ENCODE assay signal across 12 cellular contexts in genomic region chr16:75485230-75486013, GRCh38. TPM values are rescaled to one million over a fixed set of nuclear protein-coding genes. Genes with fewer than 3 reads are reported as not detected.
DNase-seq lines count a peak whose midpoint lies in the region; ATAC-seq, FAIRE-seq and TF ChIP-seq lines count a peak whose summit lies in the region.
"Had no signal": no experiment of that assay in that cellular context is flagged by ENCODE, and none has a peak within 500 bp of the region (broad histone marks: within the 10 kb centered on the region; RNA-seq: fewer than 3 reads in every experiment).

No MANE protein-coding gene starts in this region.

- H3K4me3 ChIP-seq in HepG2 (replicated peaks in 1 of 3; ENCODE audit: insufficient read depth in 1 of 3, low read depth in 2 of 3, low read length in 3 of 3) = peak overlapping the region in 1 of 3 experiments; percentile 36; a peak in 1 of 6 replicates
- H3K4me3 ChIP-seq: vagina had no signal

- CTCF ChIA-PET in HepG2 (lab: Yijun Ruan, JAX; ENCODE audit: low intra/inter-chr PET ratio, low total read pairs) = no interaction called here

- ATAC-seq in GM21619 (IDR thresholded peaks at IDR 0.05; ENCODE audit: unreplicated experiment) (peak; percentile 52), HG03571 (IDR thresholded peaks at IDR 0.05; ENCODE audit: unreplicated experiment) (peak; percentile 50), HepG2 (peak; percentile 6; the same call in 1 of the 3 replicates), HG03378 (IDR thresholded peaks at IDR 0.05; ENCODE audit: unreplicated experiment) (no peak)
- ATAC-seq: T-helper 17 cell had no signal

- POLR2A ChIA-PET in HepG2 (lab: Yijun Ruan, JAX) = interaction anchor here (1.0 to 1.3 kb wide), 2 partner anchors 10 to 31 kb away, joined by 3 to 6 read pairs; partner anchors contain the start of gene CHST6

- BruUV-seq in HepG2 (replicated peaks; lab: Mats Ljungman, UMichigan) = no TSS peak

- TF ChIP-seq POLR2A in HepG2 (IDR thresholded peaks at IDR 0.05; ENCODE audit: insufficient read depth in 1 of 2, low read depth in 2 of 2, low read length in 2 of 2) = no peak

- intact Hi-C loops in HepG2 (cut with micrococcal nuclease; ENCODE audit: unreplicated experiment) = no loop called here

- FAIRE-seq in HepG2 (lab: Jason Lieb, UNC) = no peak
- FAIRE-seq: astrocyte had no signal

- no peak overlapping the region for H3K9ac ChIP-seq in HepG2 (ENCODE audit: insufficient read depth, low read depth, low read length)

- no peak overlapping the region for H3K27ac ChIP-seq in HepG2 (ENCODE audit: extremely low read length, insufficient read depth, low read length)
- H3K27ac ChIP-seq: vagina had no signal

- peak overlapping the region; percentile 55 for H3K4me2 ChIP-seq in HepG2 (ENCODE audit: low read depth, low read length)

- no peaks in the 10 kb centered on the region for H3K79me2 ChIP-seq in HepG2 (ENCODE audit: insufficient read depth, low read length)

- no peak for TF ChIP-seq RAD21 in HepG2 (CRISPR knock-in tag; IDR thresholded peaks at IDR 0.05)

- H4K20me1 ChIP-seq in HepG2 (ENCODE audit: insufficient read depth, low read length) = no peaks in the 10 kb centered on the region

- no peaks in the 10 kb centered on the region for H3K9me3 ChIP-seq in HepG2 (ENCODE audit: low read length)
- H3K9me3 ChIP-seq: vagina had no signal

- in situ Hi-C loops in GM13976 (cut with MboI; ENCODE audit: low sequenced_read_pairs, unreplicated experiment) = loop anchor here (10.0 kb wide), 1 partner anchor 279 kb away; no protein-coding TSS in a partner anchor
- in situ Hi-C loops in HepG2 (cut with HindIII; ENCODE audit: extremely low pct_ligation_motif_present, low pct_unique_long_range_greater_than_20kb) = no loop called here

- TF ChIP-seq EP300 in HepG2 (IDR thresholded peaks at IDR 0.05; ENCODE audit: low read depth in 2 of 2, low read length in 2 of 2) (no peak), HepG2 (CRISPR knock-in tag; IDR thresholded peaks at IDR 0.05; ENCODE audit: borderline replicate concordance) (no peak)

- DNase-seq in GM13976 (ENCODE audit: low spot score) (peak; percentile 23), HepG2 (ENCODE audit: low spot score) (no peak), SIG-M5 treated with dmso at 0.1 percent for 504 hours (lab: John Stamatoyannopoulos, UW; ENCODE audit: unreplicated experiment) (no peak), HPDE6-E6E7 (ENCODE audit: extremely low spot score) (no peak), cerebellar cortex (ENCODE audit: low spot score) (no peak)
- DNase-seq: activated CD4-positive, alpha-beta T cell treated with anti-CD3 and anti-CD28 coated beads, Interleukin-2, amount 10 ng/mL, durations not matched to agents 24 days and 14 days; T-helper 17 cell had no signal

- 39% methylated on average over 7 of the region's 7 CpGs for WGBS in HepG2 (ENCODE audit: low lambda C conversion rate)

- no peak overlapping the region for H2AFZ ChIP-seq in HepG2 (ENCODE audit: low read length)

- no peaks in the 10 kb centered on the region for H3K36me3 ChIP-seq in HepG2 (replicated peaks in 1 of 2; ENCODE audit: control insufficient read depth in 1 of 2, insufficient read depth in 2 of 2, low read length in 2 of 2)
- H3K36me3 ChIP-seq: vagina had no signal

- H3K27me3 ChIP-seq in HepG2 (ENCODE audit: control insufficient read depth in 1 of 2, insufficient read depth in 2 of 2, low read length in 2 of 2) = no peaks in the 10 kb centered on the region
- H3K27me3 ChIP-seq: vagina had no signal

- H3K4me1 ChIP-seq in HepG2 (ENCODE audit: insufficient read depth, low read length) = peaks cover 44% of the 10 kb centered on the region
- H3K4me1 ChIP-seq: vagina had no signal

- TF ChIP-seq CTCF in GM13976 (IDR thresholded peaks at IDR 0.05; ENCODE audit: borderline replicate concordance, control extremely low read depth, extremely low read depth, insufficient read depth, missing control alignments) (no peak), HepG2 (CRISPR knock-in tag; IDR thresholded peaks at IDR 0.05) (no peak)

RNA-seq across cellular contexts. Expression of gene CHST6, which starts 9.8 kb away (rescaled TPM):
- total RNA-seq in HepG2 (2016; rRNA removed; fragmentation: Illumina TruSeq; extraction: Trizol) = 0.32 and 0.91 TPM in 2 replicates
- total RNA-seq in HepG2 (2016; cell fraction: cytosol; rRNA removed; fragmentation: Illumina TruSeq; extraction: Trizol; ENCODE audit: low read depth) = 0.09 and 0.20 TPM in 2 replicates
- total RNA-seq in HepG2 (2016; cell fraction: insoluble cytoplasmic fraction; rRNA removed; fragmentation: Illumina TruSeq; extraction: Trizol) = 0.61 and 1.1 TPM in 2 replicates
- total RNA-seq in HepG2 (2016; cell fraction: membrane; rRNA removed; fragmentation: Illumina TruSeq; extraction: Trizol) = 0.28 and 0.38 TPM in 2 replicates
- 0.71 and 1.1 TPM in 2 replicates for total RNA-seq in HepG2 (2016; cell fraction: nucleus; rRNA removed; fragmentation: Illumina TruSeq; extraction: Trizol)
- polyA plus RNA-seq in HepG2 (2011; rRNA removed) = 0.18 and 0.25 TPM in 2 replicates
- 0.10 and 0.28 TPM in 2 replicates for polyA plus RNA-seq in HepG2 (2011; cell fraction: cytosol; rRNA removed)
- 0.83 and 1.0 TPM in 2 replicates for polyA plus RNA-seq in HepG2 (2011; cell fraction: nucleus; rRNA removed)
- polyA plus RNA-seq in HepG2 (2012) = 0.11 and 0.16 TPM in 2 replicates
- 0.14 and 0.16 TPM in 2 replicates for polyA plus RNA-seq in HepG2 (2016; cell fraction: cytosol; fragmentation: Illumina TruSeq; extraction: Trizol; ENCODE audit: low read depth)
- polyA plus RNA-seq in HepG2 (2016; cell fraction: insoluble cytoplasmic fraction; fragmentation: Illumina TruSeq; extraction: Trizol; ENCODE audit: low read depth) = 0.24 and 0.36 TPM in 2 replicates
- polyA plus RNA-seq in HepG2 (2016; cell fraction: membrane; fragmentation: Illumina TruSeq; extraction: Trizol; ENCODE audit: low read depth) = 0.13 and 0.16 TPM in 2 replicates
- 1.00 and 1.2 TPM in 2 replicates for polyA plus RNA-seq in HepG2 (2016; cell fraction: nucleus; fragmentation: Illumina TruSeq; extraction: Trizol; ENCODE audit: insufficient read depth, low read depth)
- polyA minus RNA-seq in HepG2 (2011; rRNA and poly(A)+ RNA removed; ENCODE audit: low replicate concordance) = 0.58 and 2.4 TPM in 2 replicates
- 0.40 and 0.62 TPM in 2 replicates for polyA minus RNA-seq in HepG2 (2011; cell fraction: cytosol; rRNA and poly(A)+ RNA removed)
- 0.13 and 0.50 TPM in 2 replicates for polyA minus RNA-seq in HepG2 (2011; cell fraction: nucleus; rRNA and poly(A)+ RNA removed)
- total RNA-seq: activated CD4-positive, alpha-beta T cell treated with anti-CD3 and anti-CD28 coated beads, Interleukin-2, amount 10 ng/mL, durations not matched to agents 24 days and 14 days; T-helper 17 cell had no signal

RNA-seq across cellular contexts. Expression of gene TMEM170A, which starts 20.9 kb away (rescaled TPM):
- total RNA-seq in HepG2 (2016; rRNA removed; fragmentation: Illumina TruSeq; extraction: Trizol) = 39.7 and 44.7 TPM in 2 replicates
- total RNA-seq in HepG2 (2016; cell fraction: cytosol; rRNA removed; fragmentation: Illumina TruSeq; extraction: Trizol; ENCODE audit: low read depth) = 13.2 and 13.9 TPM in 2 replicates
- total RNA-seq in HepG2 (2016; cell fraction: insoluble cytoplasmic fraction; rRNA removed; fragmentation: Illumina TruSeq; extraction: Trizol) = 42.1 TPM in 2 replicates
- total RNA-seq in HepG2 (2016; cell fraction: membrane; rRNA removed; fragmentation: Illumina TruSeq; extraction: Trizol) = 39.0 and 42.0 TPM in 2 replicates
- 38.1 and 40.8 TPM in 2 replicates for total RNA-seq in HepG2 (2016; cell fraction: nucleus; rRNA removed; fragmentation: Illumina TruSeq; extraction: Trizol)
- 30.0 and 35.7 TPM in 2 replicates for polyA plus RNA-seq in HepG2 (2011; rRNA removed)
- 22.3 and 25.5 TPM in 2 replicates for polyA plus RNA-seq in HepG2 (2011; cell fraction: cytosol; rRNA removed)
- 15.4 and 19.7 TPM in 2 replicates for polyA plus RNA-seq in HepG2 (2011; cell fraction: nucleus; rRNA removed)
- polyA plus RNA-seq in HepG2 (2012) = 20.5 and 22.4 TPM in 2 replicates
- polyA plus RNA-seq in HepG2 (2016; cell fraction: cytosol; fragmentation: Illumina TruSeq; extraction: Trizol; ENCODE audit: low read depth) = 14.7 and 20.5 TPM in 2 replicates
- polyA plus RNA-seq in HepG2 (2016; cell fraction: insoluble cytoplasmic fraction; fragmentation: Illumina TruSeq; extraction: Trizol; ENCODE audit: low read depth) = 25.5 and 29.3 TPM in 2 replicates
- polyA plus RNA-seq in HepG2 (2016; cell fraction: membrane; fragmentation: Illumina TruSeq; extraction: Trizol; ENCODE audit: low read depth) = 22.1 and 26.6 TPM in 2 replicates
- polyA plus RNA-seq in HepG2 (2016; cell fraction: nucleus; fragmentation: Illumina TruSeq; extraction: Trizol; ENCODE audit: insufficient read depth, low read depth) = 36.2 and 39.1 TPM in 2 replicates
- polyA minus RNA-seq in HepG2 (2011; rRNA and poly(A)+ RNA removed; ENCODE audit: low replicate concordance) = 27.3 and 58.3 TPM in 2 replicates
- 23.2 and 32.2 TPM in 2 replicates for polyA minus RNA-seq in HepG2 (2011; cell fraction: cytosol; rRNA and poly(A)+ RNA removed)
- polyA minus RNA-seq in HepG2 (2011; cell fraction: nucleus; rRNA and poly(A)+ RNA removed) = 27.4 and 43.9 TPM in 2 replicates

RNA-seq across cellular contexts. Expression of gene CHST5, which starts 50.5 kb away (rescaled TPM):
- not detected in 2 replicates for total RNA-seq in HepG2 (2016; rRNA removed; fragmentation: Illumina TruSeq; extraction: Trizol)
- not detected in 2 replicates for total RNA-seq in HepG2 (2016; cell fraction: cytosol; rRNA removed; fragmentation: Illumina TruSeq; extraction: Trizol; ENCODE audit: low read depth)
- total RNA-seq in HepG2 (2016; cell fraction: insoluble cytoplasmic fraction; rRNA removed; fragmentation: Illumina TruSeq; extraction: Trizol) = not detected in 2 replicates
- not detected in 2 replicates for total RNA-seq in HepG2 (2016; cell fraction: membrane; rRNA removed; fragmentation: Illumina TruSeq; extraction: Trizol)
- not detected in 2 replicates for total RNA-seq in HepG2 (2016; cell fraction: nucleus; rRNA removed; fragmentation: Illumina TruSeq; extraction: Trizol)
- 0.05 TPM in 1 of 2 replicates, not detected in the other for polyA plus RNA-seq in HepG2 (2011; rRNA removed)
- not detected in 2 replicates for polyA plus RNA-seq in HepG2 (2011; cell fraction: cytosol; rRNA removed)
- polyA plus RNA-seq in HepG2 (2011; cell fraction: nucleus; rRNA removed) = 0.05 TPM in 1 of 2 replicates, not detected in the other
- not detected in 2 replicates for polyA plus RNA-seq in HepG2 (2012)
- not detected in 2 replicates for polyA plus RNA-seq in HepG2 (2016; cell fraction: cytosol; fragmentation: Illumina TruSeq; extraction: Trizol; ENCODE audit: low read depth)
- polyA plus RNA-seq in HepG2 (2016; cell fraction: insoluble cytoplasmic fraction; fragmentation: Illumina TruSeq; extraction: Trizol; ENCODE audit: low read depth) = not detected in 2 replicates
- not detected in 2 replicates for polyA plus RNA-seq in HepG2 (2016; cell fraction: membrane; fragmentation: Illumina TruSeq; extraction: Trizol; ENCODE audit: low read depth)
- 0.57 and 1.3 TPM in 2 replicates for polyA plus RNA-seq in HepG2 (2016; cell fraction: nucleus; fragmentation: Illumina TruSeq; extraction: Trizol; ENCODE audit: insufficient read depth, low read depth)
- 0.30 TPM in 1 of 2 replicates, not detected in the other for polyA minus RNA-seq in HepG2 (2011; rRNA and poly(A)+ RNA removed; ENCODE audit: low replicate concordance)
- not detected in 2 replicates for polyA minus RNA-seq in HepG2 (2011; cell fraction: cytosol; rRNA and poly(A)+ RNA removed)
- not detected in 2 replicates for polyA minus RNA-seq in HepG2 (2011; cell fraction: nucleus; rRNA and poly(A)+ RNA removed)
- total RNA-seq: activated CD4-positive, alpha-beta T cell treated with anti-CD3 and anti-CD28 coated beads, Interleukin-2, amount 10 ng/mL, durations not matched to agents 24 days and 14 days; vagina had no signal

RNA-seq across cellular contexts. Expression of gene CFDP1, which starts 52.1 kb away (rescaled TPM):
- 153 and 198 TPM in 2 replicates for total RNA-seq in HepG2 (2016; rRNA removed; fragmentation: Illumina TruSeq; extraction: Trizol)
- total RNA-seq in HepG2 (2016; cell fraction: cytosol; rRNA removed; fragmentation: Illumina TruSeq; extraction: Trizol; ENCODE audit: low read depth) = 62.1 and 75.2 TPM in 2 replicates
- total RNA-seq in HepG2 (2016; cell fraction: insoluble cytoplasmic fraction; rRNA removed; fragmentation: Illumina TruSeq; extraction: Trizol) = 158 and 200 TPM in 2 replicates
- 94.4 and 95.7 TPM in 2 replicates for total RNA-seq in HepG2 (2016; cell fraction: membrane; rRNA removed; fragmentation: Illumina TruSeq; extraction: Trizol)
- 114 and 122 TPM in 2 replicates for total RNA-seq in HepG2 (2016; cell fraction: nucleus; rRNA removed; fragmentation: Illumina TruSeq; extraction: Trizol)
- polyA plus RNA-seq in HepG2 (2011; rRNA removed) = 59.8 and 78.6 TPM in 2 replicates
- polyA plus RNA-seq in HepG2 (2011; cell fraction: cytosol; rRNA removed) = 47.6 and 66.3 TPM in 2 replicates
- 20.8 and 33.7 TPM in 2 replicates for polyA plus RNA-seq in HepG2 (2011; cell fraction: nucleus; rRNA removed)
- 118 and 187 TPM in 2 replicates for polyA plus RNA-seq in HepG2 (2012)
- polyA plus RNA-seq in HepG2 (2016; cell fraction: cytosol; fragmentation: Illumina TruSeq; extraction: Trizol; ENCODE audit: low read depth) = 54.9 and 57.9 TPM in 2 replicates
- polyA plus RNA-seq in HepG2 (2016; cell fraction: insoluble cytoplasmic fraction; fragmentation: Illumina TruSeq; extraction: Trizol; ENCODE audit: low read depth) = 250 and 275 TPM in 2 replicates
- 82.6 and 88.7 TPM in 2 replicates for polyA plus RNA-seq in HepG2 (2016; cell fraction: membrane; fragmentation: Illumina TruSeq; extraction: Trizol; ENCODE audit: low read depth)
- 118 and 119 TPM in 2 replicates for polyA plus RNA-seq in HepG2 (2016; cell fraction: nucleus; fragmentation: Illumina TruSeq; extraction: Trizol; ENCODE audit: insufficient read depth, low read depth)
- 11.4 and 17.2 TPM in 2 replicates for polyA minus RNA-seq in HepG2 (2011; rRNA and poly(A)+ RNA removed; ENCODE audit: low replicate concordance)
- 30.3 and 32.7 TPM in 2 replicates for polyA minus RNA-seq in HepG2 (2011; cell fraction: cytosol; rRNA and poly(A)+ RNA removed)
- polyA minus RNA-seq in HepG2 (2011; cell fraction: nucleus; rRNA and poly(A)+ RNA removed) = 95.4 and 106 TPM in 2 replicates
